In genomic region chr2:15986068-15986560, GRCh38 we compare ENCODE assay signal across 1 cellular context.
TF ChIP-seq lines count a peak whose summit lies in the region.

No MANE protein-coding gene starts in this region.

TF ChIP-seq in HepG2, 621 proteins besides CTCF, POLR2A, EP300 and RAD21 (continued from another document):
- TF ChIP-seq ZNF646 (CRISPR knock-in tag; IDR thresholded peaks at IDR 0.05) = 0 out of 2 replicates have a peak, but pooled peaks have one; percentile 6
- TF ChIP-seq ZNF337 (CRISPR knock-in tag; IDR thresholded peaks at IDR 0.05; ENCODE audit: borderline replicate concordance, low read depth) = no peak
